30 cellular contexts compared by ENCODE assay signal in the genomic region with DNA sequence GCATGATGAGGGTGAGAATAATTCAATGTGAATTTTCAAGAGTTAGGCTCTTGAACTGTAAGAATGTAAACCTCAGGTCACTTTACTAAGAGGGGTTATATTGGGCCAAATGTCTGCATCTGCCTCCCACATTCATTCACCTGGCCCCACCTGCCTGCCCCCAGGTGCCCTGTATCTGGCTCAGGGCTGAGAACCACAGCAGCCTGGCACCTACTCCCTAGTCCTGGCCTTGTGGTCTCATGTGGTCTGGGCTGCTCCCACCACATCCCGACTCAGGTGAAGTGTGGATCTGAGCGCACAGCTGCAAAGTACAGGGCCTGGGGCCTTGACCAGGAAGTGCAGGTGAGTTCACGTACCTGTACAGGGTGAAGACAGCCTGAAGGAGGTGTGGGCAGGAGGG.
"Had no signal": no experiment of that assay in that cellular context is flagged by ENCODE, and none has a peak within 500 bp of the region (broad histone marks: within the 10 kb centered on the region; RNA-seq: fewer than 3 reads in every experiment).

No MANE protein-coding gene starts in this region.

- ATAC-seq: activated T-cell treated with anti-CD3 and anti-CD28 coated beads, Interleukin-2, amount 50 U/mL, for 72 hours; Panc1; Right ventricle myocardium inferior; T-cell had no signal

- H3K4me3 Mint-ChIP-seq: activated B cell treated with CpG ODN at 0.5 μM for 24 hours; activated CD4-positive, alpha-beta memory T cell treated with anti-CD3 and anti-CD28 coated beads for 36 hours; activated CD4-positive, alpha-beta T cell treated with anti-CD3 and anti-CD28 coated beads, Interleukin-2, amount 10 ng/mL, durations not matched to agents 7 days and 5 days; activated naive CD4-positive, alpha-beta T cell treated with anti-CD3 and anti-CD28 coated beads, Interleukin-2, amount 10 ng/mL, durations not matched to agents 7 days and 5 days; activated naive CD8-positive, alpha-beta T cell treated with anti-CD3 and anti-CD28 coated beads, Interleukin-2, amount 10 ng/mL, durations not matched to agents 7 days and 5 days; activated T-cell treated with anti-CD3 and anti-CD28 coated beads, Interleukin-2, amount 50 U/mL, for 72 hours; IgD-negative memory B cell; T-cell had no signal

- DNase-seq: activated B cell treated with CpG ODN at 0.5 μM for 24 hours; activated CD4-positive, alpha-beta memory T cell treated with anti-CD3 and anti-CD28 coated beads for 36 hours; activated CD4-positive, alpha-beta T cell treated with anti-CD3 and anti-CD28 coated beads, Interleukin-2, amount 10 ng/mL, durations not matched to agents 7 days and 5 days; activated CD8-positive, alpha-beta memory T cell treated with anti-CD3 and anti-CD28 coated beads for 24 hours; activated gamma-delta T cell treated with Interleukin-2 at 50 U/mL for 16 hours; activated naive CD4-positive, alpha-beta T cell treated with anti-CD3 and anti-CD28 coated beads, Interleukin-2, amount 10 ng/mL, durations not matched to agents 7 days and 5 days; activated naive CD8-positive, alpha-beta T cell treated with anti-CD3 and anti-CD28 coated beads, Interleukin-2, amount 10 ng/mL, durations not matched to agents 7 days and 5 days; activated T-cell treated with anti-CD3 and anti-CD28 coated beads, Interleukin-2, amount 50 U/mL, for 72 hours; adrenal gland; anterior cingulate cortex; KG1; NCI-H1048; NCI-H1417; NCI-H1694; NCI-H2029; NCI-H345; NCI-H510A; NCI-H526 treated with DMSO at 0.1 percent for 48 hours; NCI-H82; NK-92 treated with Interleukin-12 subunit alpha and Interleukin-12 subunit beta, amount 100 ng/mL, for 24 hours; OCI-M1; RPMI8226; T-cell; T-helper 2 cell; T1000 had no signal

- H3K4me3 ChIP-seq: adrenal gland, SK-N-MC had no signal

- H3K27ac Mint-ChIP-seq: activated B cell treated with CpG ODN at 0.5 μM for 24 hours; activated CD4-positive, alpha-beta memory T cell treated with anti-CD3 and anti-CD28 coated beads for 36 hours; activated naive CD4-positive, alpha-beta T cell treated with anti-CD3 and anti-CD28 coated beads, Interleukin-2, amount 10 ng/mL, durations not matched to agents 7 days and 5 days; activated naive CD8-positive, alpha-beta T cell treated with anti-CD3 and anti-CD28 coated beads, Interleukin-2, amount 10 ng/mL, durations not matched to agents 7 days and 5 days; activated T-cell treated with anti-CD3 and anti-CD28 coated beads, Interleukin-2, amount 50 U/mL, for 72 hours; activated T-helper 2 cell treated with anti-CD3 and anti-CD28 coated beads, Interferon-gamma antibody, Interleukin-2, Interleukin-4, amounts not matched to agents 10 μg/mL and 5 μg/mL and 100 μg/mL, durations not matched to agents 14 hours and 24 hours and 36 hours; IgD-negative memory B cell had no signal

- H3K27me3 ChIP-seq: adrenal gland had no signal

- H3K27me3 Mint-ChIP-seq: activated B cell treated with CpG ODN at 0.5 μM for 24 hours; activated CD4-positive, alpha-beta memory T cell treated with anti-CD3 and anti-CD28 coated beads for 36 hours; activated CD4-positive, alpha-beta T cell treated with anti-CD3 and anti-CD28 coated beads, Interleukin-2, amount 10 ng/mL, durations not matched to agents 7 days and 5 days; activated naive CD4-positive, alpha-beta T cell treated with anti-CD3 and anti-CD28 coated beads, Interleukin-2, amount 10 ng/mL, durations not matched to agents 7 days and 5 days; activated naive CD8-positive, alpha-beta T cell treated with anti-CD3 and anti-CD28 coated beads, Interleukin-2, amount 10 ng/mL, durations not matched to agents 7 days and 5 days; T-cell had no signal

- H3K36me3 ChIP-seq: adrenal gland had no signal

- H3K27ac ChIP-seq: adrenal gland, SK-N-MC had no signal
